ENCODE assay signal across 7 cellular contexts in genomic region chr1:9289090-9289534, GRCh38. TPM values are rescaled to one million over a fixed set of nuclear protein-coding genes. Genes with fewer than 3 reads are reported as not detected.
A peak's percentile ranks its signal among the peaks of the same experiment; 100 is the strongest.
DNase-seq lines count a peak whose midpoint lies in the region; ATAC-seq and TF ChIP-seq lines count a peak whose summit lies in the region.

No MANE protein-coding gene starts in this region.

- peaks cover 17% of the 10 kb centered on the region in 2 experiments for H3K4me1 ChIP-seq in neutrophil (ENCODE audit: control insufficient read depth in 1 of 2, insufficient read depth in 1 of 2, low read depth in 1 of 2, low read length in 1 of 2)

- H3K36me3 ChIP-seq in neutrophil, result no peaks in the 10 kb centered on the region

- CTCF ChIA-PET in activated CD8-positive, alpha-beta T cell treated with anti-CD3 and anti-CD28 coated beads, Interleukin-2, amount 10 ng/mL, durations not matched to agents 7 days and 5 days (lab: Charles Lee), result interaction anchor here (0.7 to 4.2 kb wide), 21 partner anchors 8 to 285 kb away, joined by 3 to 89 read pairs (median 5); no protein-coding TSS in a partner anchor

- H3K27ac ChIP-seq in epithelial cell of prostate (peak overlapping the region; percentile 84), neutrophil (no peak overlapping the region)

- ATAC-seq in activated CD8-positive, alpha-beta T cell treated with anti-CD3 and anti-CD28 coated beads, Interleukin-2, amount 10 ng/mL, durations not matched to agents 7 days and 5 days, result no peak
- ATAC-seq in HG02840 (IDR thresholded peaks at IDR 0.05; ENCODE audit: low FRiP score, unreplicated experiment), result no peak

- POLR2A ChIA-PET in activated CD8-positive, alpha-beta T cell treated with anti-CD3 and anti-CD28 coated beads, Interleukin-2, amount 10 ng/mL, durations not matched to agents 7 days and 5 days (lab: Charles Lee), result no interaction called here

- peaks cover 15% of the 10 kb centered on the region for H3K36me3 Mint-ChIP-seq in activated CD8-positive, alpha-beta T cell treated with anti-CD3 and anti-CD28 coated beads, Interleukin-2, amount 10 ng/mL, durations not matched to agents 7 days and 5 days (ENCODE audit: low read depth)
- H3K36me3 Mint-ChIP-seq in type B pancreatic cell, result peaks cover 5% of the 10 kb centered on the region

- TF ChIP-seq CTCF in GM12865 (IDR thresholded peaks at IDR 0.05; ENCODE audit: insufficient read depth, low read depth, low read length, missing control alignments), result peak; percentile 94
- TF ChIP-seq CTCF in neutrophil (IDR thresholded peaks at IDR 0.05), result peak; percentile 92
- peak; percentile 95 for TF ChIP-seq CTCF in type B pancreatic cell (conservative IDR thresholded peaks at IDR 0.05)

- peaks cover 5% of the 10 kb centered on the region for H3K27me3 Mint-ChIP-seq in activated CD8-positive, alpha-beta T cell treated with anti-CD3 and anti-CD28 coated beads, Interleukin-2, amount 10 ng/mL, durations not matched to agents 7 days and 5 days (ENCODE audit: low read depth)
- H3K27me3 Mint-ChIP-seq in type B pancreatic cell, result no peaks in the 10 kb centered on the region

- H3K9me3 ChIP-seq in neutrophil, result no peaks in the 10 kb centered on the region

- H3K27ac Mint-ChIP-seq in activated CD8-positive, alpha-beta T cell treated with anti-CD3 and anti-CD28 coated beads, Interleukin-2, amount 10 ng/mL, durations not matched to agents 7 days and 5 days, result no peak overlapping the region
- peak overlapping the region; percentile 62 for H3K27ac Mint-ChIP-seq in type B pancreatic cell

- DNase-seq in GM12865 (ENCODE audit: low read depth), result peak; percentile 79
- DNase-seq in NCI-H2227 (lab: John Stamatoyannopoulos, UW; ENCODE audit: unreplicated experiment), result peak; percentile 86
- DNase-seq in activated CD8-positive, alpha-beta T cell treated with anti-CD3 and anti-CD28 coated beads, Interleukin-2, amount 10 ng/mL, durations not matched to agents 7 days and 5 days, result peak; percentile 88
- DNase-seq in epithelial cell of prostate (ENCODE audit: low read depth, low spot score), result no peak
- no peak for DNase-seq in type B pancreatic cell (ENCODE audit: extremely low spot score, unreplicated experiment)

- no peak overlapping the region for H3K4me3 Mint-ChIP-seq in activated CD8-positive, alpha-beta T cell treated with anti-CD3 and anti-CD28 coated beads, Interleukin-2, amount 10 ng/mL, durations not matched to agents 7 days and 5 days
- peak overlapping the region; percentile 18 for H3K4me3 Mint-ChIP-seq in type B pancreatic cell

- peaks cover 42% of the 10 kb centered on the region for H3K27me3 ChIP-seq in neutrophil

- peaks cover 22% of the 10 kb centered on the region for H3K9me3 Mint-ChIP-seq in activated CD8-positive, alpha-beta T cell treated with anti-CD3 and anti-CD28 coated beads, Interleukin-2, amount 10 ng/mL, durations not matched to agents 7 days and 5 days (ENCODE audit: insufficient read depth)
- peaks cover 15% of the 10 kb centered on the region for H3K9me3 Mint-ChIP-seq in type B pancreatic cell

- no peak overlapping the region for H3K4me3 ChIP-seq in GM12865 (ENCODE audit: low read depth, low read length)
- H3K4me3 ChIP-seq in neutrophil (ENCODE audit: low read depth in 1 of 2, low read length in 1 of 2), result no peak overlapping the region

- H3K4me1 Mint-ChIP-seq in activated CD8-positive, alpha-beta T cell treated with anti-CD3 and anti-CD28 coated beads, Interleukin-2, amount 10 ng/mL, durations not matched to agents 7 days and 5 days (ENCODE audit: low read depth), result peaks cover 19% of the 10 kb centered on the region
- H3K4me1 Mint-ChIP-seq in type B pancreatic cell (ENCODE audit: unreplicated experiment), result peaks cover 15% of the 10 kb centered on the region

RNA-seq across cellular contexts. Expression of gene SPSB1, which starts 3.6 kb away (rescaled TPM):
- total RNA-seq in activated CD8-positive, alpha-beta T cell treated with anti-CD3 and anti-CD28 coated beads, Interleukin-2, amount 10 ng/mL, durations not matched to agents 7 days and 5 days, result 1 to 10 TPM; 1.1 TPM
- total RNA-seq in type B pancreatic cell (ENCODE audit: low replicate concordance), result 5.6 and 17.4 TPM in 2 replicates

RNA-seq across cellular contexts. Expression of gene H6PD, which starts 54.5 kb away (rescaled TPM):
- 10 to 100 TPM in 1 of 2 experiments, 1 to 10 TPM in 1; 9.7 to 10.2 TPM for total RNA-seq in activated CD8-positive, alpha-beta T cell treated with anti-CD3 and anti-CD28 coated beads, Interleukin-2, amount 10 ng/mL, durations not matched to agents 7 days and 5 days
- 18.7 and 26.1 TPM in 2 replicates for total RNA-seq in type B pancreatic cell (ENCODE audit: low replicate concordance)

Comparison
In these comparisons a context has a peak if more than half of its experiments do, and no peak if none do; other contexts are left out.
1. DNase-seq: peak in GM12865 (single experiment), NCI-H2227 (single experiment) and activated CD8-positive, alpha-beta T cell treated with anti-CD3 and anti-CD28 coated beads, Interleukin-2, amount 10 ng/mL, durations not matched to agents 7 days and 5 days (single experiment); none in epithelial cell of prostate (single experiment) and type B pancreatic cell (single experiment).
2. Peak in every context shown above with its lines, with median percentiles within 50 percentile points of each other: CTCF ChIP-seq.